In genomic region chr5:107661038-107661649, GRCh38 we compare ENCODE assay signal across 29 cellular contexts. TPM values are rescaled to one million over a fixed set of nuclear protein-coding genes. Genes with fewer than 3 reads are reported as not detected.
DNase-seq lines count a peak whose midpoint lies in the region; ATAC-seq, FAIRE-seq and TF ChIP-seq lines count a peak whose summit lies in the region.
"Had no signal": no experiment of that assay in that cellular context is flagged by ENCODE, and none has a peak within 500 bp of the region (broad histone marks: within the 10 kb centered on the region; RNA-seq: fewer than 3 reads in every experiment).

No MANE protein-coding gene starts in this region.

- TF ChIP-seq EP300 in HepG2 (IDR thresholded peaks at IDR 0.05; ENCODE audit: low read depth in 2 of 2, low read length in 2 of 2), result no peak
- TF ChIP-seq EP300 in HepG2 (CRISPR knock-in tag; IDR thresholded peaks at IDR 0.05; ENCODE audit: borderline replicate concordance), result no peak

- no peaks in the 10 kb centered on the region for H3K9me3 Mint-ChIP-seq in endothelial cell (ENCODE audit: unreplicated experiment)
- H3K9me3 Mint-ChIP-seq: activated T-cell treated with anti-CD3 and anti-CD28 coated beads, Interleukin-2, amount 50 U/mL, for 24 hours; effector memory CD8-positive, alpha-beta T cell; immature natural killer cell; natural killer cell treated with Interleukin-12 subunit alpha and Interleukin-12 subunit beta and Interleukin-15 and Interleukin-18, amount 100 ng/mL, for 72 hours; stimulated activated naive CD8-positive, alpha-beta T cell treated with anti-CD3 and anti-CD28 coated beads, Interleukin-15, Interleukin-2, amounts not matched to agents 100 ng/mL and 50 ng/mL, for 24 hours had no signal

- no peaks in the 10 kb centered on the region for H3K27me3 ChIP-seq in GM06990 (replicated peaks; ENCODE audit: control insufficient read depth, insufficient read depth, low read length)
- no peaks in the 10 kb centered on the region for H3K27me3 ChIP-seq in HepG2 (ENCODE audit: control insufficient read depth in 1 of 2, insufficient read depth in 2 of 2, low read length in 2 of 2)
- H3K27me3 ChIP-seq in colonic mucosa, result no peaks in the 10 kb centered on the region
- H3K27me3 ChIP-seq: BLaER1, brain microvascular endothelial cell had no signal

- H2AFZ ChIP-seq in HepG2 (ENCODE audit: low read length), result no peak overlapping the region

- no peaks in the 10 kb centered on the region for H3K27me3 Mint-ChIP-seq in endothelial cell (ENCODE audit: unreplicated experiment)

- in situ Hi-C loops in HepG2 (cut with HindIII; ENCODE audit: extremely low pct_ligation_motif_present, low pct_unique_long_range_greater_than_20kb), result no loop called here

- intact Hi-C loops in posterior vena cava (cut with DNase I) (no loop called here), HepG2 (cut with micrococcal nuclease; ENCODE audit: unreplicated experiment) (no loop called here), colonic mucosa (cut with DNase I) (no loop called here)

- POLR2A ChIA-PET in HepG2 (lab: Yijun Ruan, JAX), result no interaction called here

- H3K27ac Mint-ChIP-seq in endothelial cell (ENCODE audit: unreplicated experiment), result peak overlapping the region; percentile 5
- H3K27ac Mint-ChIP-seq: activated T-cell treated with anti-CD3 and anti-CD28 coated beads, Interleukin-2, amount 50 U/mL, for 24 hours; effector memory CD8-positive, alpha-beta T cell; immature natural killer cell; natural killer cell treated with Interleukin-12 subunit alpha and Interleukin-12 subunit beta and Interleukin-15 and Interleukin-18, amount 100 ng/mL, for 72 hours; stimulated activated naive CD8-positive, alpha-beta T cell treated with anti-CD3 and anti-CD28 coated beads, Interleukin-15, Interleukin-2, amounts not matched to agents 100 ng/mL and 50 ng/mL, for 24 hours had no signal

- FAIRE-seq in HepG2 (lab: Jason Lieb, UNC), result no peak
- FAIRE-seq: HTR-8/SVneo had no signal

- H3K27ac ChIP-seq in HepG2 (ENCODE audit: extremely low read length, insufficient read depth, low read length), result no peak overlapping the region
- H3K27ac ChIP-seq in colonic mucosa, result no peak overlapping the region
- H3K27ac ChIP-seq: BLaER1, brain microvascular endothelial cell, left ventricle myocardium inferior, SK-N-MC, VCaP had no signal

- no peak for TF ChIP-seq RAD21 in HepG2 (CRISPR knock-in tag; IDR thresholded peaks at IDR 0.05)

- no peak for TF ChIP-seq POLR2A in HepG2 (IDR thresholded peaks at IDR 0.05; ENCODE audit: insufficient read depth in 1 of 2, low read depth in 2 of 2, low read length in 2 of 2)

- no peaks in the 10 kb centered on the region for H3K9me3 ChIP-seq in HepG2 (ENCODE audit: low read length)
- no peaks in the 10 kb centered on the region for H3K9me3 ChIP-seq in colonic mucosa
- H3K9me3 ChIP-seq: BLaER1, left ventricle myocardium inferior had no signal

- no peaks in the 10 kb centered on the region for H3K79me2 ChIP-seq in HepG2 (ENCODE audit: insufficient read depth, low read length)

- no peaks in the 10 kb centered on the region for H3K36me3 Mint-ChIP-seq in endothelial cell (ENCODE audit: low read depth, unreplicated experiment)
- H3K36me3 Mint-ChIP-seq: immature natural killer cell; natural killer cell treated with Interleukin-12 subunit alpha and Interleukin-12 subunit beta and Interleukin-15 and Interleukin-18, amount 100 ng/mL, for 72 hours had no signal

- no peaks in the 10 kb centered on the region for H4K20me1 ChIP-seq in HepG2 (ENCODE audit: insufficient read depth, low read length)
- H4K20me1 ChIP-seq: BLaER1 had no signal

- peaks cover 7% of the 10 kb centered on the region for H3K4me1 Mint-ChIP-seq in endothelial cell (ENCODE audit: unreplicated experiment)
- H3K4me1 Mint-ChIP-seq: immature natural killer cell had no signal

- peak; percentile 77 for ATAC-seq in GM19463 (IDR thresholded peaks at IDR 0.05; ENCODE audit: unreplicated experiment)
- no peak for ATAC-seq in HepG2
- no peak for ATAC-seq in HG03378 (IDR thresholded peaks at IDR 0.05; ENCODE audit: unreplicated experiment)
- ATAC-seq: effector memory CD8-positive, alpha-beta T cell; esophagus mucosa; natural killer cell treated with Interleukin-12 subunit alpha and Interleukin-12 subunit beta and Interleukin-15 and Interleukin-18, amount 100 ng/mL, for 72 hours; sciatic nerve had no signal

- H3K36me3 ChIP-seq in GM06990 (ENCODE audit: control insufficient read depth, insufficient read depth, low read length) (no peaks in the 10 kb centered on the region), HepG2 (replicated peaks in 1 of 2; ENCODE audit: control insufficient read depth in 1 of 2, insufficient read depth in 2 of 2, low read length in 2 of 2) (no peaks in the 10 kb centered on the region), colonic mucosa (no peaks in the 10 kb centered on the region)
- H3K36me3 ChIP-seq: BLaER1, brain microvascular endothelial cell, left ventricle myocardium inferior had no signal

- 21% methylated on average over 7 of the region's 7 CpGs for WGBS in HepG2 (ENCODE audit: low lambda C conversion rate)

- H3K4me3 ChIP-seq in GM06990 (replicated peaks; ENCODE audit: low read depth, low read length), result 0 out of 2 replicates have a peak overlapping the region, but pooled peaks have one; percentile 32
- peak overlapping the region; percentile 41 for H3K4me3 ChIP-seq in LNCaP clone FGC (ENCODE audit: low read depth, low read length)
- no peak overlapping the region for H3K4me3 ChIP-seq in HepG2 (replicated peaks in 1 of 3; ENCODE audit: insufficient read depth in 1 of 3, low read depth in 2 of 3, low read length in 3 of 3)
- H3K4me3 ChIP-seq in colonic mucosa, result no peak overlapping the region
- H3K4me3 ChIP-seq: BLaER1, left ventricle myocardium inferior, SK-N-MC had no signal

- peak; percentile 35 for DNase-seq in GM06990 (ENCODE audit: extremely low read depth, insufficient read length)
- no peak for DNase-seq in LNCaP clone FGC (ENCODE audit: low read depth)
- DNase-seq in endothelial cell (ENCODE audit: low spot score), result no peak
- DNase-seq in posterior vena cava (ENCODE audit: low spot score), result no peak
- DNase-seq in HepG2 (ENCODE audit: low spot score), result no peak
- DNase-seq in colonic mucosa, result no peak
- DNase-seq: ACHN; activated CD4-positive, alpha-beta T cell treated with anti-CD3 and anti-CD28 coated beads for 48 hours; activated T-cell treated with anti-CD3 and anti-CD28 coated beads, Interleukin-2, amount 50 U/mL, for 24 hours; brain microvascular endothelial cell; effector memory CD8-positive, alpha-beta T cell; foreskin melanocyte; HCEC 1CT; immature natural killer cell; left ventricle myocardium inferior; NCI-H1092; NCI-H1930; RPMI8226 had no signal

- BruUV-seq in HepG2 (replicated peaks; lab: Mats Ljungman, UMichigan), result no TSS peak

- H3K4me2 ChIP-seq in HepG2 (ENCODE audit: low read depth, low read length), result no peak overlapping the region
- H3K4me2 ChIP-seq: BLaER1 had no signal

- no peak overlapping the region for H3K9ac ChIP-seq in HepG2 (ENCODE audit: insufficient read depth, low read depth, low read length)
- no peak overlapping the region for H3K9ac ChIP-seq in colonic mucosa (ENCODE audit: low read depth in 2 of 2, low read length in 2 of 2)
- H3K9ac ChIP-seq: BLaER1 had no signal

- CTCF ChIA-PET in HepG2 (lab: Yijun Ruan, JAX; ENCODE audit: low intra/inter-chr PET ratio, low total read pairs), result no interaction called here

- H3K4me1 ChIP-seq in HepG2 (ENCODE audit: insufficient read depth, low read length) (no peaks in the 10 kb centered on the region), colonic mucosa (no peaks in the 10 kb centered on the region)
- H3K4me1 ChIP-seq: BLaER1 had no signal

- TF ChIP-seq CTCF in GM06990 (IDR thresholded peaks at IDR 0.05; ENCODE audit: insufficient read depth, low read length, poor library complexity, severe bottlenecking) (no peak), LNCaP clone FGC (IDR thresholded peaks at IDR 0.05; ENCODE audit: control insufficient read depth, extremely low read depth, insufficient read depth) (no peak), endothelial cell (IDR thresholded peaks at IDR 0.05; ENCODE audit: unreplicated experiment) (no peak), HepG2 (CRISPR knock-in tag; IDR thresholded peaks at IDR 0.05) (no peak), colonic mucosa (IDR thresholded peaks at IDR 0.05) (no peak)

- H3K4me3 Mint-ChIP-seq in endothelial cell (ENCODE audit: unreplicated experiment), result no peak overlapping the region
- H3K4me3 Mint-ChIP-seq: activated T-cell treated with anti-CD3 and anti-CD28 coated beads, Interleukin-2, amount 50 U/mL, for 24 hours; effector memory CD8-positive, alpha-beta T cell; immature natural killer cell; natural killer cell treated with Interleukin-12 subunit alpha and Interleukin-12 subunit beta and Interleukin-15 and Interleukin-18, amount 100 ng/mL, for 72 hours; stimulated activated naive CD8-positive, alpha-beta T cell treated with anti-CD3 and anti-CD28 coated beads, Interleukin-15, Interleukin-2, amounts not matched to agents 100 ng/mL and 50 ng/mL, for 24 hours had no signal

TF ChIP-seq in HepG2, 621 proteins besides CTCF, POLR2A, EP300 and RAD21 (continues in another document):
- TF ChIP-seq PLRG1 (conservative IDR thresholded peaks at IDR 0.05) (no peak), ARNT (IDR thresholded peaks at IDR 0.05) (no peak)

RNA-seq across cellular contexts. Expression of gene EFNA5, which starts 9.6 kb away (rescaled TPM):
- total RNA-seq in endothelial cell (ENCODE audit: unreplicated experiment) (8.8 TPM), posterior vena cava (10 to 100 TPM in 1 of 2 donors, 1 to 10 TPM in 1; 4.2 to 10.2 TPM), HepG2 (2016; rRNA removed; fragmentation: Illumina TruSeq; extraction: Trizol) (not detected in 2 replicates), colonic mucosa (10 to 100 TPM in 1 of 2 donors, 1 to 10 TPM in 1; 9.7 to 11.1 TPM)
- total RNA-seq in HepG2 (2016; cell fraction: cytosol; rRNA removed; fragmentation: Illumina TruSeq; extraction: Trizol; ENCODE audit: low read depth), result not detected in 2 replicates
- not detected in 2 replicates for total RNA-seq in HepG2 (2016; cell fraction: insoluble cytoplasmic fraction; rRNA removed; fragmentation: Illumina TruSeq; extraction: Trizol)
- total RNA-seq in HepG2 (2016; cell fraction: membrane; rRNA removed; fragmentation: Illumina TruSeq; extraction: Trizol), result not detected in 2 replicates
- total RNA-seq in HepG2 (2016; cell fraction: nucleus; rRNA removed; fragmentation: Illumina TruSeq; extraction: Trizol), result not detected in 2 replicates
- not detected in 2 replicates for polyA plus RNA-seq in HepG2 (2011; rRNA removed)
- not detected in 2 replicates for polyA plus RNA-seq in HepG2 (2011; cell fraction: cytosol; rRNA removed)
- not detected in 2 replicates for polyA plus RNA-seq in HepG2 (2011; cell fraction: nucleus; rRNA removed)
- not detected in 2 replicates for polyA plus RNA-seq in HepG2 (2012)
- polyA plus RNA-seq in HepG2 (2016; cell fraction: cytosol; fragmentation: Illumina TruSeq; extraction: Trizol; ENCODE audit: low read depth), result not detected in 2 replicates
- polyA plus RNA-seq in HepG2 (2016; cell fraction: insoluble cytoplasmic fraction; fragmentation: Illumina TruSeq; extraction: Trizol; ENCODE audit: low read depth), result not detected in 2 replicates
- not detected in 2 replicates for polyA plus RNA-seq in HepG2 (2016; cell fraction: membrane; fragmentation: Illumina TruSeq; extraction: Trizol; ENCODE audit: low read depth)
- not detected in 2 replicates for polyA plus RNA-seq in HepG2 (2016; cell fraction: nucleus; fragmentation: Illumina TruSeq; extraction: Trizol; ENCODE audit: insufficient read depth, low read depth)
- polyA minus RNA-seq in HepG2 (2011; rRNA and poly(A)+ RNA removed; ENCODE audit: low replicate concordance), result 9.8 TPM in 1 of 2 replicates, not detected in the other
- not detected in 2 replicates for polyA minus RNA-seq in HepG2 (2011; cell fraction: cytosol; rRNA and poly(A)+ RNA removed)
- not detected in 2 replicates for polyA minus RNA-seq in HepG2 (2011; cell fraction: nucleus; rRNA and poly(A)+ RNA removed)
- total RNA-seq: activated CD8-positive, alpha-beta memory T cell treated with anti-CD3 and anti-CD28 coated beads for 36 hours had no signal

Comparison
In these comparisons a context has a peak if more than half of its experiments do, and no peak if none do; other contexts are left out.
1. H3K4me3 ChIP-seq: peak in GM06990 (single experiment) and LNCaP clone FGC (single experiment); none in HepG2 (0 of 3) and colonic mucosa (single experiment).